In the genomic region with DNA sequence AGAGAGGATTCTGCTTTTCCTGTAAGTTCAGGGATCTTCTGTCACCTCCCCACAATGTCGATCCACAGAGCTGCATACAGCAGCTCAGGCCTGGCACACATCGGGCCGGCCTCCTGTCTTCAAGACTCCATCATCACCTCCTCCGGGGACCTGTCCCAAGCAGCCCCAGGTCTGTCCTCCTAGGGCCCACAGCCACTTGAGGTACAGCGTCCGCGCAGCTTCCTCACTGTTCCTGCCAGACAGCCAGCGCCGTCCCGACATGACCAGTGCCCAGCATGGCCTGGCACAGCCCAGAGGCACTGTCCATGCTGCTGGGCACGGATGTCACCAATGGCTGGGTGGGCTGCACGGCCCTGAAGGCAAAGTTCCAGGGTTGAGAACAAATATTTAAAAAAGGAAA, we compare ENCODE assay signal across 17 cellular contexts.
DNase-seq lines count a peak whose midpoint lies in the region; ATAC-seq and TF ChIP-seq lines count a peak whose summit lies in the region.
"Had no signal": no experiment of that assay in that cellular context is flagged by ENCODE, and none has a peak within 500 bp of the region (broad histone marks: within the 10 kb centered on the region; RNA-seq: fewer than 3 reads in every experiment).

No MANE protein-coding gene starts in this region.

- no peaks in the 10 kb centered on the region for H3K4me1 Mint-ChIP-seq in activated naive CD4-positive, alpha-beta T cell treated with anti-CD3 and anti-CD28 coated beads, Interleukin-2, amount 10 ng/mL, durations not matched to agents 7 days and 5 days
- H3K4me1 Mint-ChIP-seq in activated naive CD4-positive, alpha-beta T cell treated with anti-CD3 and anti-CD28 coated beads for 36 hours (ENCODE audit: low read depth), result no peaks in the 10 kb centered on the region
- H3K4me1 Mint-ChIP-seq: CD4-positive, alpha-beta memory T cell had no signal

- H3K9me3 ChIP-seq in colonic mucosa (no peaks in the 10 kb centered on the region), osteoblast (ENCODE audit: low read depth, low read length) (no peaks in the 10 kb centered on the region), vagina (peaks cover under 1% of the 10 kb centered on the region)
- H3K9me3 ChIP-seq: A549 had no signal

- H4K20me1 ChIP-seq in osteoblast (ENCODE audit: insufficient read depth, low read length), result no peaks in the 10 kb centered on the region

- CTCF ChIA-PET in activated naive CD4-positive, alpha-beta T cell treated with anti-CD3 and anti-CD28 coated beads, Interleukin-2, amount 10 ng/mL, durations not matched to agents 7 days and 5 days (lab: Charles Lee), result no interaction called here
- CTCF ChIA-PET in activated naive CD4-positive, alpha-beta T cell treated with anti-CD3 and anti-CD28 coated beads for 36 hours (lab: Charles Lee), result interaction anchor here (0.6 kb wide), 1 partner anchor 61 kb away, joined by 3 read pairs; no protein-coding TSS in a partner anchor

- H3K27me3 Mint-ChIP-seq in activated naive CD4-positive, alpha-beta T cell treated with anti-CD3 and anti-CD28 coated beads, Interleukin-2, amount 10 ng/mL, durations not matched to agents 7 days and 5 days, result peaks cover 3% of the 10 kb centered on the region
- H3K27me3 Mint-ChIP-seq in activated naive CD4-positive, alpha-beta T cell treated with anti-CD3 and anti-CD28 coated beads for 36 hours (ENCODE audit: low read depth), result peaks cover 5% of the 10 kb centered on the region

- H3K27me3 ChIP-seq in colonic mucosa (no peaks in the 10 kb centered on the region), osteoblast (ENCODE audit: insufficient read depth, low read length) (no peaks in the 10 kb centered on the region), vagina (no peaks in the 10 kb centered on the region)

- H3K9me3 Mint-ChIP-seq in activated naive CD4-positive, alpha-beta T cell treated with anti-CD3 and anti-CD28 coated beads, Interleukin-2, amount 10 ng/mL, durations not matched to agents 7 days and 5 days, result peaks cover 7% of the 10 kb centered on the region
- H3K9me3 Mint-ChIP-seq in activated naive CD4-positive, alpha-beta T cell treated with anti-CD3 and anti-CD28 coated beads for 36 hours, result peaks cover 7% of the 10 kb centered on the region

- H3K4me3 Mint-ChIP-seq in activated naive CD4-positive, alpha-beta T cell treated with anti-CD3 and anti-CD28 coated beads, Interleukin-2, amount 10 ng/mL, durations not matched to agents 7 days and 5 days, result no peak overlapping the region
- no peak overlapping the region for H3K4me3 Mint-ChIP-seq in activated naive CD4-positive, alpha-beta T cell treated with anti-CD3 and anti-CD28 coated beads for 36 hours
- H3K4me3 Mint-ChIP-seq: CD4-positive, alpha-beta memory T cell had no signal

- H3K36me3 ChIP-seq in colonic mucosa (no peaks in the 10 kb centered on the region), osteoblast (ENCODE audit: insufficient read depth, low read length) (no peaks in the 10 kb centered on the region), vagina (no peaks in the 10 kb centered on the region)

- no peak overlapping the region for H3K4me3 ChIP-seq in colonic mucosa
- H3K4me3 ChIP-seq in osteoblast (ENCODE audit: insufficient read depth, low read length), result no peak overlapping the region
- no peak overlapping the region for H3K4me3 ChIP-seq in vagina
- H3K4me3 ChIP-seq: A549 had no signal

- ATAC-seq in GM18861 (IDR thresholded peaks at IDR 0.05; ENCODE audit: unreplicated experiment), result no peak
- ATAC-seq: A549 had no signal

- TF ChIP-seq POLR2A in vagina (IDR thresholded peaks at IDR 0.05), result no peak

- H3K4me2 ChIP-seq in osteoblast (ENCODE audit: insufficient read depth, low read length), result no peak overlapping the region
- H3K4me2 ChIP-seq: A549 had no signal

- H3K4me1 ChIP-seq in colonic mucosa (no peaks in the 10 kb centered on the region), osteoblast (ENCODE audit: insufficient read depth, low read length) (no peaks in the 10 kb centered on the region), vagina (peaks cover 12% of the 10 kb centered on the region)
- H3K4me1 ChIP-seq: A549 had no signal

- DNase-seq in activated naive CD4-positive, alpha-beta T cell treated with anti-CD3 and anti-CD28 coated beads, Interleukin-2, amount 10 ng/mL, durations not matched to agents 7 days and 5 days, result peak; percentile 2
- no peak for DNase-seq in activated naive CD4-positive, alpha-beta T cell treated with anti-CD3 and anti-CD28 coated beads for 36 hours
- DNase-seq in colonic mucosa (peak; percentile 10), osteoblast (ENCODE audit: insufficient read length, low spot score, missing footprints) (peak; percentile 67), vagina (ENCODE audit: extremely low spot score in 2 of 2) (peak; percentile 67 to 74), CD1c-positive myeloid dendritic cell (ENCODE audit: extremely low spot score) (no peak)
- DNase-seq: CD4-positive, alpha-beta memory T cell; KG1; NCI-H1417; NCI-H187; NCI-H2107; NCI-H2227 treated with DMSO at 0.1 percent for 48 hours; NCI-H510A treated with DMSO at 0.1 percent for 48 hours; NCI-H82; SHP77 treated with DMSO at 0.1 percent for 48 hours had no signal

- peak overlapping the region; percentile 21 for H3K27ac Mint-ChIP-seq in activated naive CD4-positive, alpha-beta T cell treated with anti-CD3 and anti-CD28 coated beads, Interleukin-2, amount 10 ng/mL, durations not matched to agents 7 days and 5 days
- no peak overlapping the region for H3K27ac Mint-ChIP-seq in activated naive CD4-positive, alpha-beta T cell treated with anti-CD3 and anti-CD28 coated beads for 36 hours

- H3K27ac ChIP-seq in colonic mucosa (no peak overlapping the region), osteoblast (ENCODE audit: low read depth, low read length) (no peak overlapping the region), vagina (no peak overlapping the region)
- H3K27ac ChIP-seq: A549 had no signal

- no peak overlapping the region for H3K9ac ChIP-seq in colonic mucosa (ENCODE audit: low read depth in 2 of 2, low read length in 2 of 2)

- TF ChIP-seq CTCF in colonic mucosa (IDR thresholded peaks at IDR 0.05) (no peak), osteoblast (IDR thresholded peaks at IDR 0.05; ENCODE audit: extremely low read depth, low read depth, low read length) (no peak), vagina (IDR thresholded peaks at IDR 0.05) (no peak)

- no peaks in the 10 kb centered on the region for H3K79me2 ChIP-seq in osteoblast (ENCODE audit: insufficient read depth, low read length)

- H2AFZ ChIP-seq in osteoblast (ENCODE audit: low read length), result no peak overlapping the region

- H3K36me3 Mint-ChIP-seq in activated naive CD4-positive, alpha-beta T cell treated with anti-CD3 and anti-CD28 coated beads, Interleukin-2, amount 10 ng/mL, durations not matched to agents 7 days and 5 days, result no peaks in the 10 kb centered on the region
- H3K36me3 Mint-ChIP-seq in activated naive CD4-positive, alpha-beta T cell treated with anti-CD3 and anti-CD28 coated beads for 36 hours (ENCODE audit: low read depth), result no peaks in the 10 kb centered on the region
- H3K36me3 Mint-ChIP-seq: CD4-positive, alpha-beta memory T cell had no signal

- intact Hi-C loops in activated naive CD4-positive, alpha-beta T cell treated with anti-CD3 and anti-CD28 coated beads for 36 hours (cut with micrococcal nuclease), result no loop called here
- intact Hi-C loops in colonic mucosa (cut with DNase I), result no loop called here
- intact Hi-C loops in vagina (cut with DNase I), result no loop called here

Comparison
In these comparisons a context has a peak if more than half of its experiments do, and no peak if none do; other contexts are left out.
1. DNase-seq: peak in activated naive CD4-positive, alpha-beta T cell treated with anti-CD3 and anti-CD28 coated beads, Interleukin-2, amount 10 ng/mL, durations not matched to agents 7 days and 5 days (single experiment), colonic mucosa (single experiment), osteoblast (single experiment) and vagina (2 of 2); none in activated naive CD4-positive, alpha-beta T cell treated with anti-CD3 and anti-CD28 coated beads for 36 hours (single experiment) and CD1c-positive myeloid dendritic cell (single experiment).